8 cellular contexts compared by ENCODE assay signal in genomic region chr1:213015099-213016050, GRCh38. TPM values are rescaled to one million over a fixed set of nuclear protein-coding genes. Genes with fewer than 3 reads are reported as not detected.
DNase-seq lines count a peak whose midpoint lies in the region; ATAC-seq and TF ChIP-seq lines count a peak whose summit lies in the region.

TSS of gene ANGEL2 (minus strand) at chr1:213015867. CDS start at chr1:213015671, 196 bp downstream.

- TF ChIP-seq EP300 in Ishikawa (IDR thresholded peaks at IDR 0.05; ENCODE audit: borderline replicate concordance), result no peak

- H4K20me1 ChIP-seq in PC-3 (ENCODE audit: low read length), result no peaks in the 10 kb centered on the region

- ATAC-seq in GM21576 (IDR thresholded peaks at IDR 0.05; ENCODE audit: unreplicated experiment) (peak; percentile 92), PC-3 (peak; percentile 87), mucosa of descending colon (peak; percentile 99)

- CTCF ChIA-PET in PC-3 (lab: Charles Lee), result no interaction called here

- intact Hi-C loops in PC-3 (cut with micrococcal nuclease), result loop anchor here (1.0 to 5.0 kb wide), 5 partner anchors 36 to 528 kb away; partner anchors contain the start of genes FLVCR1 and RPS6KC1
- intact Hi-C loops in mucosa of descending colon (cut with DNase I, micrococcal nuclease), result no loop called here

- H2AFZ ChIP-seq in PC-3 (ENCODE audit: low read length), result peak within 1 kb of the TSS; percentile 99

- peak within 1 kb of the TSS; percentile 86 for H3K4me2 ChIP-seq in PC-3 (ENCODE audit: low read length)

- H3K9me3 ChIP-seq in PC-3 (ENCODE audit: low read length), result no peaks in the 10 kb centered on the region
- no peaks in the 10 kb centered on the region for H3K9me3 ChIP-seq in mucosa of descending colon

- H3F3A ChIP-seq in PC-3 (ENCODE audit: low read length, unreplicated experiment), result peaks cover 10% of the 10 kb centered on the region

- peaks cover 48% of the 10 kb centered on the region for H3K79me2 ChIP-seq in PC-3 (ENCODE audit: low read length)

- no peak for TF ChIP-seq CTCF in PC-3 (conservative IDR thresholded peaks at IDR 0.05; ENCODE audit: low read depth, low read length)
- TF ChIP-seq CTCF in mucosa of descending colon (IDR thresholded peaks at IDR 0.05), result peak; percentile 11

- H3K4me3 ChIP-seq in PC-3 (ENCODE audit: low read length), result peak within 1 kb of the TSS; percentile 89
- peak within 1 kb of the TSS; percentile 68 for H3K4me3 ChIP-seq in mucosa of descending colon

- peak within 1 kb of the TSS; percentile 89 for H3K9ac ChIP-seq in PC-3 (ENCODE audit: low read length)

- DNase-seq in DMS114 treated with DMSO at 0.1 percent for 48 hours (lab: John Stamatoyannopoulos, UW; ENCODE audit: unreplicated experiment) (peak; percentile 93), PC-3 (peak; percentile 99), activated T-cell treated with anti-CD3 and anti-CD28 coated beads for 48 hours (ENCODE audit: low read depth) (peak; percentile 90), epithelial cell of prostate (ENCODE audit: low read depth, low spot score) (peak; percentile 88), mucosa of descending colon (peak; percentile 96 to 97 (median 97))
- peak; percentile 91 for DNase-seq in stimulated activated CD8-positive, alpha-beta memory T cell treated with anti-CD3 and anti-CD28 coated beads, Interleukin-4, amount 100 ng/mL, for 24 hours (ENCODE audit: low read depth)

- TF ChIP-seq RAD21 in Ishikawa (IDR thresholded peaks at IDR 0.05; ENCODE audit: low read depth), result no peak

- BruUV-seq in PC-3 (replicated peaks; lab: Mats Ljungman, UMichigan), result TSS peak; percentile 86

- no peaks in the 10 kb centered on the region for H3K9me2 ChIP-seq in PC-3 (replicated peaks; ENCODE audit: low read length)

- peaks cover 43% of the 10 kb centered on the region for H3K4me1 ChIP-seq in PC-3 (ENCODE audit: insufficient read depth, low read length)
- no peaks in the 10 kb centered on the region for H3K4me1 ChIP-seq in mucosa of descending colon (ENCODE audit: low read depth)

- POLR2A ChIA-PET in PC-3 (lab: Charles Lee; ENCODE audit: unreplicated experiment), result interaction anchor here (0.7 kb wide), 2 partner anchors 79 to 1803 kb away, joined by 18 to 21 read pairs; no protein-coding TSS in a partner anchor

- H3K27ac ChIP-seq in PC-3 (ENCODE audit: low read length), result peak within 1 kb of the TSS; percentile 69
- H3K27ac ChIP-seq in epithelial cell of prostate, result peak within 1 kb of the TSS; percentile 76

- H3K36me3 ChIP-seq in PC-3 (ENCODE audit: low read depth, low read length) (peaks cover 7% of the 10 kb centered on the region), mucosa of descending colon (ENCODE audit: low read depth) (no peaks in the 10 kb centered on the region)

- H3K27me3 ChIP-seq in PC-3 (ENCODE audit: low read length), result no peaks in the 10 kb centered on the region

TF ChIP-seq in Ishikawa, 13 proteins besides CTCF, POLR2A, EP300 and RAD21:
- TF ChIP-seq ZBTB7A (IDR thresholded peaks at IDR 0.05; ENCODE audit: low read depth), result no peak
- TF ChIP-seq EGR1 (IDR thresholded peaks at IDR 0.05), result peak; percentile 71
- TF ChIP-seq TEAD4 (IDR thresholded peaks at IDR 0.05), result peak; percentile 52; the same call in 1 of the 2 replicates
- TF ChIP-seq REST (IDR thresholded peaks at IDR 0.05; ENCODE audit: low read depth), result no peak
- TF ChIP-seq YY1 (IDR thresholded peaks at IDR 0.05; ENCODE audit: low read depth), result peak; percentile 99
- TF ChIP-seq, protein P1, sequence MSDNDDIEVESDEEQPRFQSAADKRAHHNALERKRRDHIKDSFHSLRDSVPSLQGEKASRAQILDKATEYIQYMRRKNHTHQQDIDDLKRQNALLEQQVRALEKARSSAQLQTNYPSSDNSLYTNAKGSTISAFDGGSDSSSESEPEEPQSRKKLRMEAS (IDR thresholded peaks at IDR 0.05), result peak; percentile 30
- TF ChIP-seq, protein P2, sequence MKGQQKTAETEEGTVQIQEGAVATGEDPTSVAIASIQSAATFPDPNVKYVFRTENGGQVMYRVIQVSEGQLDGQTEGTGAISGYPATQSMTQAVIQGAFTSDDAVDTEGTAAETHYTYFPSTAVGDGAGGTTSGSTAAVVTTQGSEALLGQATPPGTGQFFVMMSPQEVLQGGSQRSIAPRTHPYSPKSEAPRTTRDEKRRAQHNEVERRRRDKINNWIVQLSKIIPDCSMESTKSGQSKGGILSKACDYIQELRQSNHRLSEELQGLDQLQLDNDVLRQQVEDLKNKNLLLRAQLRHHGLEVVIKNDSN (IDR thresholded peaks at IDR 0.05), result no peak
- TF ChIP-seq TAF1 (IDR thresholded peaks at IDR 0.05; ENCODE audit: low read depth), result peak; percentile 66; the same call in 1 of the 2 replicates
TF ChIP-seq in Ishikawa: peak in this region for 5.

RNA-seq across cellular contexts. Expression of gene ANGEL2, which starts in this region (rescaled TPM):
- total RNA-seq in PC-3 (2014; rRNA removed) (27.0 and 36.8 TPM in 2 replicates), mucosa of descending colon (10 to 100 TPM; 24.7 to 35.1 (median 33.3) TPM)

Comparison
In these comparisons a context has a peak if more than half of its experiments do, and no peak if none do; other contexts are left out.
1. Peak in every context shown above with its lines: DNase-seq, ATAC-seq, H3K4me3 ChIP-seq and H3K27ac ChIP-seq.